13 cellular contexts compared by ENCODE assay signal in the genomic region with DNA sequence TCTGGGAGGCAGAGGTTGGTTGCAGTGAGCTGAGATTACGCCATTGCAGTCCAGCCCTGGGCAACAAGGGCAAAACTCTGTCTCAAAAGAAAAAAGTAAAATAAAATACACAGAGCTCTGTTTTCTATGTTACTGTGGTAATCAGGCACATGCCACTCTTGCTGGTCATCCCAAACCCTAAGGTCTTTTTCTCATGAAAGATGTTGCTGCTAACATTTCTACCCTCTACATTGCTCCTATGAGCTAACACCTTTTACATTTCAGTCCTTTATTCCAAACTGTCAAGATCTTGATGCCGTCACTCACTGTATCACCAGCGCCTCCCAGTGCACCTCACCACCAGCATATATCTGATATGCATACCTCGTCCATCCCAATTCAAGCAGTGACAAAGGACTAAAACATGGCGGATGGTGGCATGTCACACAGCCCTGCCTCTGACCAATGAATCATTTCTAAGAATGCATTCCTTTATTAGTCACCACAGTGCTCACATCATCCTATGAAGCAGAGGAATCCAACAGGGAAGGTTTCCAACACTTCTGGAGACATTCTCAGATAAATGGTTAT. TPM values are rescaled to one million over a fixed set of nuclear protein-coding genes. Genes with fewer than 3 reads are reported as not detected.
A peak's percentile ranks its signal among the peaks of the same experiment; 100 is the strongest.
DNase-seq lines count a peak whose midpoint lies in the region; ATAC-seq and TF ChIP-seq lines count a peak whose summit lies in the region.
"Had no signal": no experiment of that assay in that cellular context is flagged by ENCODE, and none has a peak within 500 bp of the region (broad histone marks: within the 10 kb centered on the region; RNA-seq: fewer than 3 reads in every experiment).

No MANE protein-coding gene starts in this region.

- peaks cover 68% of the 10 kb centered on the region for H3K36me3 Mint-ChIP-seq in activated T-cell treated with anti-CD3 and anti-CD28 coated beads, Interleukin-2, amount 50 U/mL, for 24 hours (ENCODE audit: low read depth)
- peaks cover 6 to 29% of the 10 kb centered on the region in 2 donors for H3K36me3 Mint-ChIP-seq in activated T-cell treated with anti-CD3 and anti-CD28 coated beads, Interleukin-2, amount 50 U/mL, for 72 hours (ENCODE audit: insufficient read depth in 2 of 2)
- H3K36me3 Mint-ChIP-seq in stimulated activated naive B cell treated with anti-CD40 and anti-IgM and Interleukin-4, amounts not matched to agents 10 μg/mL and 1 μg/mL and 100 μg/mL, for 72 hours = peaks cover 33 to 50% of the 10 kb centered on the region in 2 donors

- peak overlapping the region; percentile 6 for H3K27ac Mint-ChIP-seq in activated T-cell treated with anti-CD3 and anti-CD28 coated beads, Interleukin-2, amount 50 U/mL, for 24 hours
- no peak overlapping the region for H3K27ac Mint-ChIP-seq in activated T-cell treated with anti-CD3 and anti-CD28 coated beads, Interleukin-2, amount 50 U/mL, for 72 hours
- peak overlapping the region; percentile 60 for H3K27ac Mint-ChIP-seq in stimulated activated naive B cell treated with anti-CD40 and anti-IgM and Interleukin-4, amounts not matched to agents 10 μg/mL and 1 μg/mL and 100 μg/mL, for 72 hours
- H3K27ac Mint-ChIP-seq: activated CD4-positive, alpha-beta memory T cell treated with anti-CD3 and anti-CD28 coated beads for 36 hours had no signal

- H3K4me1 Mint-ChIP-seq in activated T-cell treated with anti-CD3 and anti-CD28 coated beads, Interleukin-2, amount 50 U/mL, for 24 hours (ENCODE audit: low read depth) = peaks cover 57% of the 10 kb centered on the region
- peaks cover 63% of the 10 kb centered on the region for H3K4me1 Mint-ChIP-seq in activated T-cell treated with anti-CD3 and anti-CD28 coated beads, Interleukin-2, amount 50 U/mL, for 72 hours (ENCODE audit: low read depth)
- peaks cover 29 to 60% of the 10 kb centered on the region in 2 donors for H3K4me1 Mint-ChIP-seq in stimulated activated naive B cell treated with anti-CD40 and anti-IgM and Interleukin-4, amounts not matched to agents 10 μg/mL and 1 μg/mL and 100 μg/mL, for 72 hours

- H3K27me3 Mint-ChIP-seq in activated T-cell treated with anti-CD3 and anti-CD28 coated beads, Interleukin-2, amount 50 U/mL, for 24 hours = no peaks in the 10 kb centered on the region
- H3K27me3 Mint-ChIP-seq in activated T-cell treated with anti-CD3 and anti-CD28 coated beads, Interleukin-2, amount 50 U/mL, for 72 hours (ENCODE audit: low read depth) = no peaks in the 10 kb centered on the region
- H3K27me3 Mint-ChIP-seq in stimulated activated naive B cell treated with anti-CD40 and anti-IgM and Interleukin-4, amounts not matched to agents 10 μg/mL and 1 μg/mL and 100 μg/mL, for 72 hours = no peaks in the 10 kb centered on the region
- H3K27me3 Mint-ChIP-seq: activated CD4-positive, alpha-beta memory T cell treated with anti-CD3 and anti-CD28 coated beads for 36 hours had no signal

- no peak overlapping the region for H3K4me3 Mint-ChIP-seq in activated T-cell treated with anti-CD3 and anti-CD28 coated beads, Interleukin-2, amount 50 U/mL, for 24 hours
- no peak overlapping the region for H3K4me3 Mint-ChIP-seq in activated T-cell treated with anti-CD3 and anti-CD28 coated beads, Interleukin-2, amount 50 U/mL, for 72 hours
- H3K4me3 Mint-ChIP-seq in stimulated activated naive B cell treated with anti-CD40 and anti-IgM and Interleukin-4, amounts not matched to agents 10 μg/mL and 1 μg/mL and 100 μg/mL, for 72 hours = no peak overlapping the region
- H3K4me3 Mint-ChIP-seq: activated CD4-positive, alpha-beta memory T cell treated with anti-CD3 and anti-CD28 coated beads for 36 hours had no signal

- H3K27me3 ChIP-seq in foreskin keratinocyte = no peaks in the 10 kb centered on the region
- H3K27me3 ChIP-seq: cardiac muscle cell had no signal

- no peaks in the 10 kb centered on the region for H3K9me3 Mint-ChIP-seq in activated T-cell treated with anti-CD3 and anti-CD28 coated beads, Interleukin-2, amount 50 U/mL, for 24 hours
- H3K9me3 Mint-ChIP-seq in activated T-cell treated with anti-CD3 and anti-CD28 coated beads, Interleukin-2, amount 50 U/mL, for 72 hours = no peaks in the 10 kb centered on the region
- H3K9me3 Mint-ChIP-seq in stimulated activated naive B cell treated with anti-CD40 and anti-IgM and Interleukin-4, amounts not matched to agents 10 μg/mL and 1 μg/mL and 100 μg/mL, for 72 hours = no peaks in the 10 kb centered on the region
- H3K9me3 Mint-ChIP-seq: activated CD4-positive, alpha-beta memory T cell treated with anti-CD3 and anti-CD28 coated beads for 36 hours had no signal

- TF ChIP-seq CTCF in foreskin keratinocyte (conservative IDR thresholded peaks at IDR 0.05) = no peak

- H3K27ac ChIP-seq in foreskin keratinocyte = peak overlapping the region; percentile 37
- H3K27ac ChIP-seq: 22Rv1, cardiac muscle cell, parathyroid adenoma had no signal

- H3K4me1 ChIP-seq in foreskin keratinocyte = peaks cover 16% of the 10 kb centered on the region

- DNase-seq in activated T-cell treated with anti-CD3 and anti-CD28 coated beads, Interleukin-2, amount 50 U/mL, for 24 hours = no peak
- DNase-seq in activated T-cell treated with anti-CD3 and anti-CD28 coated beads, Interleukin-2, amount 50 U/mL, for 72 hours = no peak
- DNase-seq in T1000 (lab: John Stamatoyannopoulos, UW) = peak; percentile 35
- peak; percentile 60 to 89 for DNase-seq in foreskin keratinocyte
- no peak for DNase-seq in stimulated activated naive B cell treated with anti-CD40 and anti-IgM and Interleukin-4, amounts not matched to agents 10 μg/mL and 1 μg/mL and 100 μg/mL, for 72 hours
- no peak for DNase-seq in HUDEP-2 (lab: John Stamatoyannopoulos, UW; ENCODE audit: unreplicated experiment in 76 of 76)
- no peak for DNase-seq in NOMO-1 treated with dmso at 0.1 percent for 144 hours (lab: John Stamatoyannopoulos, UW; ENCODE audit: unreplicated experiment)
- DNase-seq: activated CD4-positive, alpha-beta memory T cell treated with anti-CD3 and anti-CD28 coated beads for 36 hours; NCI-H146 had no signal

- ATAC-seq in activated T-cell treated with anti-CD3 and anti-CD28 coated beads, Interleukin-2, amount 50 U/mL, for 72 hours (replicated peaks in 1 of 2) = no peak
- ATAC-seq in foreskin keratinocyte = peak; percentile 62
- no peak for ATAC-seq in stimulated activated naive B cell treated with anti-CD40 and anti-IgM and Interleukin-4, amounts not matched to agents 10 μg/mL and 1 μg/mL and 100 μg/mL, for 72 hours (replicated peaks)
- no peak for ATAC-seq in GM21723 (IDR thresholded peaks at IDR 0.05; ENCODE audit: unreplicated experiment)

RNA-seq across cellular contexts. Expression of gene DAGLB, which starts 4.3 kb away (rescaled TPM):
- 10 to 100 TPM; 12.9 to 17.9 TPM for total RNA-seq in activated T-cell treated with anti-CD3 and anti-CD28 coated beads, Interleukin-2, amount 50 U/mL, for 72 hours
- 12.8 and 13.0 TPM in 2 replicates for total RNA-seq in foreskin keratinocyte
- polyA plus RNA-seq in foreskin keratinocyte = 10.1 and 11.8 TPM in 2 replicates

RNA-seq across cellular contexts. Expression of gene KDELR2, which starts 40.5 kb away (rescaled TPM):
- total RNA-seq in activated T-cell treated with anti-CD3 and anti-CD28 coated beads, Interleukin-2, amount 50 U/mL, for 72 hours = 10 to 100 TPM; 64.9 to 88.0 TPM
- 140 and 157 TPM in 2 replicates for total RNA-seq in foreskin keratinocyte
- 112 and 126 TPM in 2 replicates for polyA plus RNA-seq in foreskin keratinocyte

Comparison
In these comparisons a context has a peak if more than half of its experiments do, and no peak if none do; other contexts are left out.
1. DNase-seq: peak in T1000 (single experiment) and foreskin keratinocyte (2 of 2); none in activated T-cell treated with anti-CD3 and anti-CD28 coated beads, Interleukin-2, amount 50 U/mL, for 24 hours (single experiment), activated T-cell treated with anti-CD3 and anti-CD28 coated beads, Interleukin-2, amount 50 U/mL, for 72 hours (0 of 2), stimulated activated naive B cell treated with anti-CD40 and anti-IgM and Interleukin-4, amounts not matched to agents 10 μg/mL and 1 μg/mL and 100 μg/mL, for 72 hours (single experiment), HUDEP-2 (0 of 76) and NOMO-1 treated with dmso at 0.1 percent for 144 hours (single experiment).